Comparison of ENCODE assay signal across 10 cellular contexts in genomic region chr2:55163895-55164509, GRCh38.
DNase-seq lines count a peak whose midpoint lies in the region; ATAC-seq and TF ChIP-seq lines count a peak whose summit lies in the region.
"Had no signal": no experiment of that assay in that cellular context is flagged by ENCODE, and none has a peak within 500 bp of the region (broad histone marks: within the 10 kb centered on the region; RNA-seq: fewer than 3 reads in every experiment).

No MANE protein-coding gene starts in this region.

- peak overlapping the region; percentile 65 for H3K4me2 ChIP-seq in GM23248 (ENCODE audit: unreplicated experiment)

- H3K4me1 Mint-ChIP-seq in WTC11, result peaks cover 39% of the 10 kb centered on the region
- H3K4me1 Mint-ChIP-seq: activated naive CD8-positive, alpha-beta T cell treated with anti-CD3 and anti-CD28 coated beads, Interleukin-2, amount 50 U/mL, for 24 hours had no signal

- H3K9me3 ChIP-seq in GM23248 (ENCODE audit: low read depth), result no peaks in the 10 kb centered on the region

- H3K4me1 ChIP-seq in GM23248 (ENCODE audit: insufficient read depth), result peaks cover 80% of the 10 kb centered on the region

- no peaks in the 10 kb centered on the region for H3K27me3 ChIP-seq in GM23248 (replicated peaks; ENCODE audit: insufficient read depth)

- no peaks in the 10 kb centered on the region for H3K27me3 Mint-ChIP-seq in WTC11 (ENCODE audit: low read depth)
- H3K27me3 Mint-ChIP-seq: activated naive CD8-positive, alpha-beta T cell treated with anti-CD3 and anti-CD28 coated beads, Interleukin-2, amount 50 U/mL, for 24 hours had no signal

- in situ Hi-C loops in GM23248 (cut with MboI), result loop anchor here (10.0 kb wide), 1 partner anchor 259 kb away; no protein-coding TSS in a partner anchor

- peak overlapping the region; percentile 12; the same call in 1 of the 2 replicates for H3K27ac Mint-ChIP-seq in WTC11
- H3K27ac Mint-ChIP-seq: activated CD8-positive, alpha-beta T cell treated with anti-CD3 and anti-CD28 coated beads for 36 hours; activated naive CD8-positive, alpha-beta T cell treated with anti-CD3 and anti-CD28 coated beads, Interleukin-2, amount 50 U/mL, for 24 hours had no signal

- POLR2A ChIA-PET in WTC11 (lab: Charles Lee), result interaction anchor here (0.8 to 2.5 kb wide), 5 partner anchors 10 to 115 kb away, joined by 3 to 8 read pairs (median 4); partner anchors contain the start of gene RTN4

- WGBS in GM23248 (ENCODE audit: low coverage in 1 of 2, low lambda C conversion rate in 2 of 2, missing lambda C conversion rate in 2 of 2), 2 experiments, result 86 to 91% methylated on average over 8 of the region's 8 CpGs

- no peaks in the 10 kb centered on the region for H3K36me3 ChIP-seq in GM23248 (ENCODE audit: low read depth)

- no peak overlapping the region for H3K4me3 Mint-ChIP-seq in WTC11
- H3K4me3 Mint-ChIP-seq: activated CD8-positive, alpha-beta T cell treated with anti-CD3 and anti-CD28 coated beads for 36 hours; activated naive CD8-positive, alpha-beta T cell treated with anti-CD3 and anti-CD28 coated beads, Interleukin-2, amount 50 U/mL, for 24 hours had no signal

- no peak for TF ChIP-seq CTCF in WTC11 (IDR thresholded peaks at IDR 0.05)

- H3K27ac ChIP-seq in GM23248, result peak overlapping the region; percentile 85
- H3K27ac ChIP-seq in skin epidermis, result peak overlapping the region in 13 of 21 experiments; percentile 8 to 75 (median 59)

- ATAC-seq in WTC11 (no peak), HG03135 (IDR thresholded peaks at IDR 0.05; ENCODE audit: unreplicated experiment) (no peak), GM19395 (IDR thresholded peaks at IDR 0.05; ENCODE audit: unreplicated experiment) (no peak)
- ATAC-seq: activated CD8-positive, alpha-beta T cell treated with anti-CD3 and anti-CD28 coated beads for 36 hours; activated naive CD8-positive, alpha-beta T cell treated with anti-CD3 and anti-CD28 coated beads, Interleukin-2, amount 50 U/mL, for 24 hours had no signal

- H3K79me2 ChIP-seq in GM23248 (ENCODE audit: insufficient read depth), result peaks cover 45% of the 10 kb centered on the region

- peak; percentile 24 for DNase-seq in GM23248
- DNase-seq in WTC11 (ENCODE audit: low spot score), result no peak
- DNase-seq in kidney tubule cell (ENCODE audit: low spot score), result peak; percentile 46
- no peak for DNase-seq in NCI-H1105 (lab: John Stamatoyannopoulos, UW)
- no peak for DNase-seq in activated CD4-positive, alpha-beta T cell treated with anti-CD3 and anti-CD28 coated beads, Interleukin-2, amount 50 U/mL, for 1 hour
- DNase-seq: activated CD8-positive, alpha-beta T cell treated with anti-CD3 and anti-CD28 coated beads for 36 hours; activated naive CD8-positive, alpha-beta T cell treated with anti-CD3 and anti-CD28 coated beads, Interleukin-2, amount 50 U/mL, for 24 hours had no signal

- H3K9ac ChIP-seq in GM23248, result peak overlapping the region; percentile 69

- H3K9me3 Mint-ChIP-seq in WTC11, result no peaks in the 10 kb centered on the region
- H3K9me3 Mint-ChIP-seq: activated CD8-positive, alpha-beta T cell treated with anti-CD3 and anti-CD28 coated beads for 36 hours; activated naive CD8-positive, alpha-beta T cell treated with anti-CD3 and anti-CD28 coated beads, Interleukin-2, amount 50 U/mL, for 24 hours had no signal

- CTCF ChIA-PET in WTC11 (lab: Charles Lee), result no interaction called here

- H3F3A ChIP-seq in GM23248 (ENCODE audit: insufficient read depth), result peaks cover 62% of the 10 kb centered on the region

- H3K4me3 ChIP-seq in GM23248 (peak overlapping the region; percentile 51), skin epidermis (no peak overlapping the region)

- peak overlapping the region; percentile 70 for H2AFZ ChIP-seq in GM23248

- H4K20me1 ChIP-seq in GM23248 (ENCODE audit: insufficient read depth), result no peaks in the 10 kb centered on the region

- no peaks in the 10 kb centered on the region for H3K36me3 Mint-ChIP-seq in WTC11

- H3K9me2 ChIP-seq in GM23248 (ENCODE audit: insufficient read depth), result no peaks in the 10 kb centered on the region

TF ChIP-seq in WTC11, 78 proteins besides CTCF, POLR2A, EP300 and RAD21:
- TF ChIP-seq GTF2I (CRISPR knock-in tag; conservative IDR thresholded peaks at IDR 0.05), result no peak
- no peak for TF ChIP-seq ZNF138 (CRISPR knock-in tag; conservative IDR thresholded peaks at IDR 0.05)

Comparison
In these comparisons a context has a peak if more than half of its experiments do, and no peak if none do; other contexts are left out.
1. DNase-seq: peak in GM23248 (single experiment) and kidney tubule cell (single experiment); none in WTC11 (single experiment), NCI-H1105 (single experiment) and activated CD4-positive, alpha-beta T cell treated with anti-CD3 and anti-CD28 coated beads, Interleukin-2, amount 50 U/mL, for 1 hour (single experiment).